Comparison of ENCODE assay signal across 24 cellular contexts in the genomic region with DNA sequence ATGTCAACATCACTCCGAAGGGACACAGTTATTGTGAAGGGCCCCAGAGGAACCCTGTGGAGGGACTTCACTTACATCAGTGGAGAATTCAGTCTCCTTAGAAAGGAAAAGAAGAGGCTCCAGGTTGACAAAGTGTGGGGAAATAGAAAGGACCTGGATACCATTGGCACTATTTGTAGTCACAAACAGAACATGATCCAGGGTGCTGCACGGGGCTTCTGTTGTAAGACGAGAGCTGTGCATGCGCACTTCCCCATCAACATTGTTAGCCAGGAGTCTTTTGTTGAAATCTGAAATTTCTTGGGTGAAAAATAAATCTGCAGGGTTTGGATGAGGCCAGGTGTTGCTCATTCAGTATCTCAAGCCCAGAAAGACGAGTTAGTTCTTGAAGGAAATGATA. TPM values are rescaled to one million over a fixed set of nuclear protein-coding genes. Genes with fewer than 3 reads are reported as not detected.
A peak's percentile ranks its signal among the peaks of the same experiment; 100 is the strongest.
DNase-seq lines count a peak whose midpoint lies in the region; ATAC-seq and TF ChIP-seq lines count a peak whose summit lies in the region.
"Had no signal": no experiment of that assay in that cellular context is flagged by ENCODE, and none has a peak within 500 bp of the region (broad histone marks: within the 10 kb centered on the region; RNA-seq: fewer than 3 reads in every experiment).

No MANE protein-coding gene starts in this region.

- no peak overlapping the region for H3K27ac ChIP-seq in GM23338 (ENCODE audit: low read depth)
- peak overlapping the region; percentile 38 for H3K27ac ChIP-seq in mesendoderm (ENCODE audit: low read depth, low read length)
- H3K27ac ChIP-seq in skeletal muscle tissue (ENCODE audit: low read depth, low read length): peak overlapping the region; percentile 67
- no peak overlapping the region for H3K27ac ChIP-seq in adrenal gland

- POLR2A ChIA-PET in Caco-2 (lab: Charles Lee): no interaction called here

- H3K27me3 ChIP-seq in Caco-2 (replicated peaks; ENCODE audit: control insufficient read depth, insufficient read depth, low read length): no peaks in the 10 kb centered on the region
- H3K27me3 ChIP-seq in GM23338 (ENCODE audit: insufficient read depth): no peaks in the 10 kb centered on the region
- H3K27me3 ChIP-seq in mesendoderm (ENCODE audit: insufficient read depth, low read length, poor library complexity): no peaks in the 10 kb centered on the region
- H3K27me3 ChIP-seq in skeletal muscle tissue (ENCODE audit: control insufficient read depth in 3 of 3, insufficient read depth in 3 of 3, low read length in 3 of 3): no peaks in the 10 kb centered on the region
- no peaks in the 10 kb centered on the region for H3K27me3 ChIP-seq in adrenal gland
- H3K27me3 ChIP-seq: MG63 had no signal

- no CpG with 5 or more reads among the region's 5 CpGs for WGBS in mesendoderm (ENCODE audit: extremely low coverage, insufficient coverage, low lambda C conversion rate)
- 76 to 85% (median 79%) methylated on average over 5 of the region's 5 CpGs for WGBS in adrenal gland, 4 donors

- peak overlapping the region; percentile 96 for H2BK120ac ChIP-seq in mesendoderm (ENCODE audit: low read depth, low read length)

- H3K4me3 ChIP-seq in Caco-2 (ENCODE audit: low read depth, low read length): no peak overlapping the region
- no peak overlapping the region for H3K4me3 ChIP-seq in GM23338
- H3K4me3 ChIP-seq in mesendoderm (ENCODE audit: low read length): no peak overlapping the region
- H3K4me3 ChIP-seq in skeletal muscle tissue (ENCODE audit: low read length in 3 of 3): no peak overlapping the region
- no peak overlapping the region for H3K4me3 ChIP-seq in adrenal gland
- H3K4me3 ChIP-seq: A549, HAP-1, MG63 had no signal

- peaks cover 8% of the 10 kb centered on the region for H3K36me3 Mint-ChIP-seq in Caco-2 (ENCODE audit: insufficient read depth, unreplicated experiment)
- no peaks in the 10 kb centered on the region for H3K36me3 Mint-ChIP-seq in GM23338 (ENCODE audit: low read depth)
- H3K36me3 Mint-ChIP-seq: CD4-positive, alpha-beta memory T cell had no signal

- H3K9me3 ChIP-seq in Caco-2 (no peaks in the 10 kb centered on the region), skeletal muscle tissue (ENCODE audit: control insufficient read depth in 3 of 3, low read length in 3 of 3) (no peaks in the 10 kb centered on the region), adrenal gland (replicated peaks in 1 of 3) (no peaks in the 10 kb centered on the region)
- H3K9me3 ChIP-seq: A549, HAP-1, MG63 had no signal

- no peak overlapping the region for H4K5ac ChIP-seq in mesendoderm (ENCODE audit: low read length)

- ATAC-seq in GM23338: no peak
- no peak for ATAC-seq in GM21447 (IDR thresholded peaks at IDR 0.05; ENCODE audit: unreplicated experiment)
- ATAC-seq: A549 had no signal

- H2BK15ac ChIP-seq in mesendoderm (replicated peaks; ENCODE audit: low read depth): peak overlapping the region; percentile 76

- H3K27me3 Mint-ChIP-seq in Caco-2 (ENCODE audit: insufficient read depth, unreplicated experiment) (no peaks in the 10 kb centered on the region), GM23338 (ENCODE audit: insufficient read depth, low read depth, poor library complexity) (peaks cover 2% of the 10 kb centered on the region)
- H3K27me3 Mint-ChIP-seq: CD4-positive, alpha-beta memory T cell had no signal

- H3K79me1 ChIP-seq in mesendoderm (ENCODE audit: low read length): no peaks in the 10 kb centered on the region

- CTCF ChIA-PET in Caco-2 (lab: Charles Lee): no interaction called here

- no TSS peak for BruUV-seq in Caco-2 (replicated peaks; lab: Mats Ljungman, UMichigan)

- H3K23ac ChIP-seq in mesendoderm (ENCODE audit: low read length): no peak overlapping the region

- peaks cover 8% of the 10 kb centered on the region for H3K4me1 Mint-ChIP-seq in Caco-2 (ENCODE audit: low read depth, unreplicated experiment)
- H3K4me1 Mint-ChIP-seq in GM23338: peaks cover 24% of the 10 kb centered on the region

- H3K27ac Mint-ChIP-seq in Caco-2 (ENCODE audit: unreplicated experiment): peak overlapping the region; percentile 70
- H3K27ac Mint-ChIP-seq in GM23338: no peak overlapping the region
- H3K27ac Mint-ChIP-seq: HFFc6 had no signal

- TF ChIP-seq POLR2A in adrenal gland (IDR thresholded peaks at IDR 0.05): no peak

- peak overlapping the region; percentile 42 for H2BK5ac ChIP-seq in mesendoderm (ENCODE audit: low read length)

- no peaks in the 10 kb centered on the region for H3K79me2 ChIP-seq in GM23338 (replicated peaks; ENCODE audit: insufficient read depth)
- H3K79me2 ChIP-seq in mesendoderm (ENCODE audit: control insufficient read depth, insufficient read depth, low read length): no peaks in the 10 kb centered on the region

- no peaks in the 10 kb centered on the region for H4K20me1 ChIP-seq in GM23338 (replicated peaks; ENCODE audit: insufficient read depth)

- no peak overlapping the region for H3K4me2 ChIP-seq in GM23338
- H3K4me2 ChIP-seq in mesendoderm (ENCODE audit: low read length): no peak overlapping the region
- H3K4me2 ChIP-seq: A549 had no signal

- no peak overlapping the region for H3K4me3 Mint-ChIP-seq in Caco-2 (ENCODE audit: unreplicated experiment)
- no peak overlapping the region for H3K4me3 Mint-ChIP-seq in GM23338
- H3K4me3 Mint-ChIP-seq: CD4-positive, alpha-beta memory T cell; HFFc6 had no signal

- no peaks in the 10 kb centered on the region for H3K9me3 Mint-ChIP-seq in Caco-2 (ENCODE audit: unreplicated experiment)
- no peaks in the 10 kb centered on the region for H3K9me3 Mint-ChIP-seq in GM23338
- H3K9me3 Mint-ChIP-seq: CD4-positive, alpha-beta memory T cell; HFFc6 had no signal

- peak overlapping the region; percentile 50 for H3K56ac ChIP-seq in mesendoderm (ENCODE audit: low read length)

- intact Hi-C loops in Caco-2 (cut with micrococcal nuclease; ENCODE audit: unreplicated experiment): loop anchor here (2.0 kb wide), 1 partner anchor 30 kb away; no protein-coding TSS in a partner anchor
- intact Hi-C loops in adrenal gland (cut with DNase I): no loop called here

- no peak overlapping the region for H3K9ac ChIP-seq in mesendoderm (ENCODE audit: low read length)
- no peak overlapping the region for H3K9ac ChIP-seq in skeletal muscle tissue (ENCODE audit: low read depth in 1 of 3, low read length in 3 of 3)

- H3K4ac ChIP-seq in mesendoderm (ENCODE audit: low read depth, low read length): peak overlapping the region; percentile 85

- no peak for TF ChIP-seq CTCF in Caco-2 (IDR thresholded peaks at IDR 0.05; ENCODE audit: insufficient read depth in 1 of 2, low read depth in 1 of 2, low read length in 1 of 2, severe bottlenecking in 1 of 2, unreplicated experiment in 1 of 2)
- TF ChIP-seq CTCF in GM23338 (conservative IDR thresholded peaks at IDR 0.05; ENCODE audit: low read depth in 2 of 2): no peak
- no peak for TF ChIP-seq CTCF in adrenal gland (IDR thresholded peaks at IDR 0.05)

- DNase-seq in Caco-2: no peak
- no peak for DNase-seq in GM23338 (ENCODE audit: low spot score)
- DNase-seq in mesendoderm: no peak
- DNase-seq in medulla oblongata (ENCODE audit: extremely low spot score): no peak
- no peak for DNase-seq in adrenal gland
- DNase-seq: AML-193; C1 segment of cervical spinal cord; CD4-positive, alpha-beta memory T cell; COR-L47; HFFc6; KBM-7; MG63; NCI-H1105 treated with DMSO at 0.1 percent for 48 hours; NCI-H146; NCI-H1930; NCI-H2107; NCI-H446 treated with DMSO at 0.1 percent for 48 hours; NCI-H526; RPMI8226; SHP77 treated with DMSO at 0.1 percent for 48 hours had no signal

- H3F3A ChIP-seq in GM23338 (replicated peaks; ENCODE audit: low read depth): no peaks in the 10 kb centered on the region

- peak overlapping the region; percentile 57 for H2AFZ ChIP-seq in GM23338

- H4K8ac ChIP-seq in mesendoderm (ENCODE audit: low read depth, low read length): no peak overlapping the region

- peak overlapping the region; percentile 61 for H3K18ac ChIP-seq in mesendoderm (ENCODE audit: low read length)

- peaks cover 13% of the 10 kb centered on the region for H3K4me1 ChIP-seq in Caco-2
- peaks cover 10% of the 10 kb centered on the region; the same call in 1 of the 2 replicates for H3K4me1 ChIP-seq in GM23338 (ENCODE audit: insufficient read depth)
- H3K4me1 ChIP-seq in mesendoderm (ENCODE audit: control insufficient read depth, low read depth, low read length): peaks cover 12% of the 10 kb centered on the region
- peaks cover 28 to 50% (median 38%) of the 10 kb centered on the region in 3 donors for H3K4me1 ChIP-seq in skeletal muscle tissue (ENCODE audit: control insufficient read depth in 3 of 3, insufficient read depth in 3 of 3, low read length in 3 of 3)
- no peaks in the 10 kb centered on the region for H3K4me1 ChIP-seq in adrenal gland (replicated peaks in 1 of 2)

- no peaks in the 10 kb centered on the region for H3K9me2 ChIP-seq in GM23338 (ENCODE audit: insufficient read depth)

- H3K36me3 ChIP-seq in Caco-2 (ENCODE audit: control insufficient read depth, insufficient read depth, low read length): no peaks in the 10 kb centered on the region
- H3K36me3 ChIP-seq in GM23338 (ENCODE audit: insufficient read depth): no peaks in the 10 kb centered on the region
- no peaks in the 10 kb centered on the region for H3K36me3 ChIP-seq in mesendoderm (ENCODE audit: control insufficient read depth, insufficient read depth, low read length)
- H3K36me3 ChIP-seq in skeletal muscle tissue (ENCODE audit: control insufficient read depth in 3 of 3, insufficient read depth in 3 of 3, low read length in 3 of 3): no peaks in the 10 kb centered on the region
- H3K36me3 ChIP-seq in adrenal gland (replicated peaks in 1 of 2): no peaks in the 10 kb centered on the region
- H3K36me3 ChIP-seq: HAP-1, MG63 had no signal

- peak overlapping the region; percentile 58 for H2AK5ac ChIP-seq in mesendoderm (ENCODE audit: low read length)

RNA-seq across cellular contexts. Expression of a gene that starts 2.4 kb away (rescaled TPM):
- total RNA-seq in Caco-2 (2022): 10.7 and 12.7 TPM in 2 replicates
- 0.03 and 1.4 TPM in 2 replicates for total RNA-seq in GM23338 (2014; rRNA removed; shearing (Covaris generic))
- polyA plus RNA-seq in GM23338 (2016; fragmentation: Nextera tagmentation; extraction: Ambion mirVana): 0.14 and 0.23 TPM in 2 replicates
- polyA plus RNA-seq in mesendoderm (2013, experiment 1 of 2): 3.0 TPM
- 3.0 TPM for polyA plus RNA-seq in mesendoderm (2013, experiment 2 of 2)
- total RNA-seq in skeletal muscle tissue: 38.1 TPM
- under 1 TPM in 1 of 8 donors, not detected in 7; 0.07 TPM for total RNA-seq in adrenal gland
- under 1 TPM in 2 of 3 donors, not detected in 1; under 0.01 to 0.08 TPM for polyA plus RNA-seq in adrenal gland

RNA-seq across cellular contexts. Expression of a gene that starts 40.0 kb away (rescaled TPM):
- total RNA-seq in Caco-2 (2022) (19.3 and 22.6 TPM in 2 replicates), skeletal muscle tissue (24.0 TPM), adrenal gland (10 to 100 TPM in 3 of 8 donors, 1 to 10 TPM in 5; 6.7 to 19.2 (median 9.7) TPM)
- total RNA-seq in GM23338 (2014; rRNA removed; shearing (Covaris generic)): 16.3 and 18.8 TPM in 2 replicates
- polyA plus RNA-seq in GM23338 (2016; fragmentation: Nextera tagmentation; extraction: Ambion mirVana) (5.2 and 5.4 TPM in 2 replicates), adrenal gland (1 to 10 TPM; 4.2 to 8.0 (median 4.8) TPM)
- 17.6 TPM for polyA plus RNA-seq in mesendoderm (2013, experiment 1 of 2)
- polyA plus RNA-seq in mesendoderm (2013, experiment 2 of 2): 17.7 TPM

Comparison
In these comparisons a context has a peak if more than half of its experiments do, and no peak if none do; other contexts are left out.
1. H3K27ac ChIP-seq: peak in mesendoderm (single experiment) and skeletal muscle tissue (single experiment); none in GM23338 (single experiment) and adrenal gland (0 of 5).